In genomic region chr17:7260601-7261376, GRCh38 we compare ENCODE assay signal across 7 cellular contexts. TPM values are rescaled to one million over a fixed set of nuclear protein-coding genes. Genes with fewer than 3 reads are reported as not detected.
DNase-seq lines count a peak whose midpoint lies in the region; ATAC-seq and TF ChIP-seq lines count a peak whose summit lies in the region.

No MANE protein-coding gene starts in this region.

- H3K27ac ChIP-seq in ectodermal cell (ENCODE audit: insufficient read depth, low read depth, low read length, poor library complexity, severe bottlenecking), result no peak overlapping the region
- H3K27ac ChIP-seq in uterus, result no peak overlapping the region

- WGBS in ectodermal cell, 2 experiments, result 11 to 13% methylated on average over 53 of the region's 53 CpGs

- in situ Hi-C loops in GM13976 (cut with MboI; ENCODE audit: low sequenced_read_pairs, unreplicated experiment), result no loop called here

- peaks cover 8% of the 10 kb centered on the region for H3K36me3 Mint-ChIP-seq in mesothelial cell of epicardium

- H3K4me1 Mint-ChIP-seq in mesothelial cell of epicardium, result peaks cover 21% of the 10 kb centered on the region

- H3K9me3 ChIP-seq in ectodermal cell (ENCODE audit: control insufficient read depth, low read length), result no peaks in the 10 kb centered on the region
- no peaks in the 10 kb centered on the region for H3K9me3 ChIP-seq in uterus

- H3K9me3 Mint-ChIP-seq in mesothelial cell of epicardium, result no peaks in the 10 kb centered on the region

- DNase-seq in GM13976 (ENCODE audit: low spot score), result peak; percentile 65
- peak; percentile 71 for DNase-seq in OCI-M1 (lab: John Stamatoyannopoulos, UW)
- peak in 1 of 2 experiments; percentile 56 for DNase-seq in mesothelial cell of epicardium (ENCODE audit: low spot score in 2 of 2, unreplicated experiment in 2 of 2)
- DNase-seq in uterus, result no peak

- no peak for TF ChIP-seq POLR2A in uterus (IDR thresholded peaks at IDR 0.05)

- H3K4me3 Mint-ChIP-seq in mesothelial cell of epicardium, result peak overlapping the region; percentile 72

- H3K27ac Mint-ChIP-seq in mesothelial cell of epicardium, result peak overlapping the region; percentile 89

- peaks cover 9% of the 10 kb centered on the region for H3K4me1 ChIP-seq in ectodermal cell (ENCODE audit: control insufficient read depth, insufficient read depth, low read length)
- no peaks in the 10 kb centered on the region for H3K4me1 ChIP-seq in uterus

- peak overlapping the region; percentile 33 for H3K4me3 ChIP-seq in ectodermal cell (ENCODE audit: insufficient read depth, low read depth, low read length)
- peak overlapping the region; percentile 2 to 7 for H3K4me3 ChIP-seq in uterus

- no peak for TF ChIP-seq CTCF in GM13976 (IDR thresholded peaks at IDR 0.05; ENCODE audit: borderline replicate concordance, control extremely low read depth, extremely low read depth, insufficient read depth, missing control alignments)
- no peak for TF ChIP-seq CTCF in mesothelial cell of epicardium (IDR thresholded peaks at IDR 0.05; ENCODE audit: unreplicated experiment)
- no peak for TF ChIP-seq CTCF in uterus (IDR thresholded peaks at IDR 0.05)

- H3K27me3 ChIP-seq in ectodermal cell (ENCODE audit: control insufficient read depth, insufficient read depth, low read length, poor library complexity, severe bottlenecking) (peaks cover 50% of the 10 kb centered on the region), uterus (peaks cover 21 to 27% of the 10 kb centered on the region in 2 donors)

- intact Hi-C loops in uterus (cut with DNase I; ENCODE audit: low total_unique reads), result no loop called here

- H3K36me3 ChIP-seq in ectodermal cell (ENCODE audit: control insufficient read depth, insufficient read depth, low read length), result peaks cover 7% of the 10 kb centered on the region
- no peaks in the 10 kb centered on the region for H3K36me3 ChIP-seq in uterus

- H3K27me3 Mint-ChIP-seq in mesothelial cell of epicardium (ENCODE audit: low read depth), result peaks cover 35% of the 10 kb centered on the region

- ATAC-seq in GM18907 (IDR thresholded peaks at IDR 0.05; ENCODE audit: unreplicated experiment), result no peak
- no peak for ATAC-seq in GM21515 (IDR thresholded peaks at IDR 0.05; ENCODE audit: unreplicated experiment)

RNA-seq across cellular contexts. Expression of gene CLDN7, which starts 1.5 kb away (rescaled TPM):
- polyA plus RNA-seq in ectodermal cell (2013, experiment 1 of 4), result 0.28 TPM
- polyA plus RNA-seq in ectodermal cell (2013, experiment 2 of 4), result 0.96 TPM
- polyA plus RNA-seq in ectodermal cell (2013, experiment 3 of 4), result 0.64 TPM
- 0.77 TPM for polyA plus RNA-seq in ectodermal cell (2013, experiment 4 of 4)
- total RNA-seq in mesothelial cell of epicardium (79.2 to 86.1 TPM (median 79.9 TPM) in 3 replicates), uterus (10 to 100 TPM in 1 of 4 donors, under 1 TPM in 3; 0.29 to 24.4 (median 0.68) TPM)

RNA-seq across cellular contexts. Expression of gene ELP5, which starts 8.8 kb away (rescaled TPM):
- polyA plus RNA-seq in ectodermal cell (2013, experiment 1 of 4), result 81.5 TPM
- 74.1 TPM for polyA plus RNA-seq in ectodermal cell (2013, experiment 2 of 4)
- 62.5 TPM for polyA plus RNA-seq in ectodermal cell (2013, experiment 3 of 4)
- polyA plus RNA-seq in ectodermal cell (2013, experiment 4 of 4), result 69.5 TPM
- total RNA-seq in mesothelial cell of epicardium (37.9 to 42.8 TPM (median 42.1 TPM) in 3 replicates), uterus (10 to 100 TPM; 41.9 to 65.6 (median 51.3) TPM)

RNA-seq across cellular contexts. Expression of gene CTDNEP1, which starts 9.3 kb away (rescaled TPM):
- 145 TPM for polyA plus RNA-seq in ectodermal cell (2013, experiment 1 of 4)
- 143 TPM for polyA plus RNA-seq in ectodermal cell (2013, experiment 2 of 4)
- 125 TPM for polyA plus RNA-seq in ectodermal cell (2013, experiment 3 of 4)
- polyA plus RNA-seq in ectodermal cell (2013, experiment 4 of 4), result 134 TPM
- total RNA-seq in mesothelial cell of epicardium (122 to 132 TPM (median 130 TPM) in 3 replicates), uterus (100 to 1,000 TPM in 1 of 4 donors, 10 to 100 TPM in 3; 13.8 to 115 (median 37.2) TPM)

RNA-seq across cellular contexts. Expression of gene GABARAP, which starts 18.5 kb away (rescaled TPM):
- 564 TPM for polyA plus RNA-seq in ectodermal cell (2013, experiment 1 of 4)
- 562 TPM for polyA plus RNA-seq in ectodermal cell (2013, experiment 2 of 4)
- 520 TPM for polyA plus RNA-seq in ectodermal cell (2013, experiment 3 of 4)
- 589 TPM for polyA plus RNA-seq in ectodermal cell (2013, experiment 4 of 4)
- total RNA-seq in mesothelial cell of epicardium (424 to 451 TPM (median 429 TPM) in 3 replicates), uterus (100 to 1,000 TPM; 220 to 467 (median 366) TPM)

RNA-seq across cellular contexts. Expression of gene SLC2A4, which starts 20.7 kb away (rescaled TPM):
- polyA plus RNA-seq in ectodermal cell (2013, experiment 1 of 4), result 3.4 TPM
- polyA plus RNA-seq in ectodermal cell (2013, experiment 2 of 4), result 4.0 TPM
- 2.8 TPM for polyA plus RNA-seq in ectodermal cell (2013, experiment 3 of 4)
- polyA plus RNA-seq in ectodermal cell (2013, experiment 4 of 4), result 2.8 TPM
- 1.6 to 1.8 TPM (median 1.6 TPM) in 3 replicates for total RNA-seq in mesothelial cell of epicardium
- 10 to 100 TPM in 2 of 4 donors, 1 to 10 TPM in 2; 1.8 to 25.9 (median 12.6) TPM for total RNA-seq in uterus

Comparison
In these comparisons a context has a peak if more than half of its experiments do, and no peak if none do; other contexts are left out.
1. DNase-seq: peak in GM13976 (single experiment) and OCI-M1 (single experiment); none in uterus (0 of 2).